In genomic region chr12:101356794-101357193, GRCh38 we compare ENCODE assay signal across 29 cellular contexts.
"Had no signal": no experiment of that assay in that cellular context is flagged by ENCODE, and none has a peak within 500 bp of the region (broad histone marks: within the 10 kb centered on the region; RNA-seq: fewer than 3 reads in every experiment).

No MANE protein-coding gene starts in this region.

- H3K4me1 Mint-ChIP-seq: activated B cell treated with CpG ODN at 0.5 μM for 24 hours; activated T-helper 17 cell treated with anti-CD3 and anti-CD28 coated beads, Interleukin-2, amount 50 U/mL, for 72 hours; central memory CD8-positive, alpha-beta T cell had no signal

- H3K9me3 Mint-ChIP-seq: activated B cell treated with CpG ODN at 0.5 μM for 24 hours; activated CD8-positive, alpha-beta T cell treated with anti-CD3 and anti-CD28 coated beads for 36 hours; activated T-cell treated with anti-CD3 and anti-CD28 coated beads, Interleukin-2, amount 50 U/mL, for 4 hours; activated T-helper 17 cell treated with anti-CD3 and anti-CD28 coated beads, Interleukin-2, amount 50 U/mL, for 72 hours; central memory CD8-positive, alpha-beta T cell; T-helper 2 cell treated with Interferon-gamma antibody and Interleukin-4, amounts not matched to agents 5 μg/mL and 100 μg/mL, for 36 hours had no signal

- H3K27me3 Mint-ChIP-seq: activated B cell treated with CpG ODN at 0.5 μM for 24 hours; activated CD8-positive, alpha-beta T cell treated with anti-CD3 and anti-CD28 coated beads for 36 hours; activated naive CD8-positive, alpha-beta T cell; activated T-helper 17 cell treated with anti-CD3 and anti-CD28 coated beads, Interleukin-2, amount 50 U/mL, for 72 hours; central memory CD8-positive, alpha-beta T cell had no signal

- ATAC-seq: activated CD4-positive, CD25-positive, alpha-beta regulatory T cell treated with anti-CD3 and anti-CD28 coated beads, Interleukin-2, amount 50 U/mL, for 24 hours; activated CD8-positive, alpha-beta T cell treated with anti-CD3 and anti-CD28 coated beads for 36 hours; activated T-cell treated with anti-CD3 and anti-CD28 coated beads, Interleukin-2, amount 50 U/mL, for 4 hours; activated T-helper 17 cell treated with anti-CD3 and anti-CD28 coated beads, Interleukin-2, amount 50 U/mL, for 72 hours; gastroesophageal sphincter; heart right ventricle had no signal

- H3K9me3 ChIP-seq: esophagus squamous epithelium, gastroesophageal sphincter, heart right ventricle had no signal

- H3K4me3 Mint-ChIP-seq: activated B cell treated with CpG ODN at 0.5 μM for 24 hours; activated CD8-positive, alpha-beta T cell treated with anti-CD3 and anti-CD28 coated beads for 36 hours; activated naive CD8-positive, alpha-beta T cell; activated T-cell treated with anti-CD3 and anti-CD28 coated beads, Interleukin-2, amount 50 U/mL, for 4 hours; activated T-helper 17 cell treated with anti-CD3 and anti-CD28 coated beads, Interleukin-2, amount 50 U/mL, for 72 hours; central memory CD8-positive, alpha-beta T cell; T-helper 2 cell treated with Interferon-gamma antibody and Interleukin-4, amounts not matched to agents 5 μg/mL and 100 μg/mL, for 36 hours had no signal

- H3K4me1 ChIP-seq: esophagus squamous epithelium, gastroesophageal sphincter, heart right ventricle had no signal

- DNase-seq: activated B cell treated with CpG ODN at 0.5 μM for 24 hours; activated CD4-positive, alpha-beta T cell treated with anti-CD3 and anti-CD28 coated beads for 48 hours; activated CD4-positive, alpha-beta T cell treated with anti-CD3 and anti-CD28 coated beads, Interleukin-2, amount 50 U/mL, for 1 hour; activated CD4-positive, alpha-beta T cell treated with anti-CD3 and anti-CD28 coated beads, Interleukin-2, amount 50 U/mL, for 48 hours; activated CD8-positive, alpha-beta memory T cell treated with anti-CD3 and anti-CD28 coated beads for 24 hours; activated CD8-positive, alpha-beta T cell treated with anti-CD3 and anti-CD28 coated beads for 36 hours; activated effector memory CD4-positive, alpha-beta T cell treated with Interleukin-2 at 50 U/mL for 16 hours; activated gamma-delta T cell treated with Interleukin-2 at 50 U/mL for 16 hours; activated naive CD4-positive, alpha-beta T cell treated with anti-CD3 and anti-CD28 coated beads, Interleukin-2, amount 50 U/mL, for 16 hours; activated naive CD4-positive, alpha-beta T cell treated with Interleukin-2 at 50 U/mL for 16 hours; activated T-cell treated with anti-CD3 and anti-CD28 coated beads, Interleukin-2, amount 50 U/mL, for 4 hours; amniotic stem cell; anterior cingulate cortex; brain microvascular endothelial cell; effector CD8-positive, alpha-beta T cell; esophagus squamous epithelium; foreskin melanocyte; heart right ventricle; T1000; WERI-Rb-1 had no signal

- H3K27me3 ChIP-seq: brain microvascular endothelial cell, esophagus squamous epithelium, gastroesophageal sphincter, heart right ventricle, hepatocyte had no signal

- H3K27ac ChIP-seq: brain microvascular endothelial cell, coronary artery, epithelial cell of prostate, esophagus squamous epithelium, gastroesophageal sphincter, heart right ventricle, hepatocyte, WERI-Rb-1 had no signal

- H3K27ac Mint-ChIP-seq: activated B cell treated with CpG ODN at 0.5 μM for 24 hours; activated CD8-positive, alpha-beta T cell treated with anti-CD3 and anti-CD28 coated beads for 36 hours; activated naive CD8-positive, alpha-beta T cell; activated T-helper 17 cell treated with anti-CD3 and anti-CD28 coated beads, Interleukin-2, amount 50 U/mL, for 72 hours; T-helper 2 cell treated with Interferon-gamma antibody and Interleukin-4, amounts not matched to agents 5 μg/mL and 100 μg/mL, for 36 hours had no signal

- H3K4me3 ChIP-seq: coronary artery, esophagus squamous epithelium, gastroesophageal sphincter, heart right ventricle, hepatocyte had no signal
